In genomic region chr7:70113543-70113942, GRCh38 we compare ENCODE assay signal across 21 cellular contexts.
"Had no signal": no experiment of that assay in that cellular context is flagged by ENCODE, and none has a peak within 500 bp of the region (broad histone marks: within the 10 kb centered on the region; RNA-seq: fewer than 3 reads in every experiment).

No MANE protein-coding gene starts in this region.

- H3K27ac ChIP-seq: coronary artery, dorsolateral prefrontal cortex, heart left ventricle, neural progenitor cell, ovary, testis, transverse colon had no signal

- H3K4me1 ChIP-seq: heart left ventricle, testis, transverse colon had no signal

- H3K27ac Mint-ChIP-seq: natural killer cell treated with Interleukin-12 subunit alpha and Interleukin-12 subunit beta and Interleukin-15 and Interleukin-18, amount 100 ng/mL, for 72 hours; neural progenitor cell; progenitor cell of endocrine pancreas; stimulated activated memory B cell treated with anti-CD40 and anti-IgM and Interleukin-4, amounts not matched to agents 10 μg/mL and 1 μg/mL and 100 μg/mL, for 72 hours; stimulated activated naive CD8-positive, alpha-beta T cell treated with anti-CD3 and anti-CD28 coated beads, Interleukin-15, Interleukin-2, amounts not matched to agents 100 ng/mL and 50 ng/mL, for 24 hours had no signal

- H3K4me2 ChIP-seq: neural progenitor cell had no signal

- H3K9me3 Mint-ChIP-seq: natural killer cell treated with Interleukin-12 subunit alpha and Interleukin-12 subunit beta and Interleukin-15 and Interleukin-18, amount 100 ng/mL, for 72 hours; neural progenitor cell; stimulated activated memory B cell treated with anti-CD40 and anti-IgM and Interleukin-4, amounts not matched to agents 10 μg/mL and 1 μg/mL and 100 μg/mL, for 72 hours; stimulated activated naive CD8-positive, alpha-beta T cell treated with anti-CD3 and anti-CD28 coated beads, Interleukin-15, Interleukin-2, amounts not matched to agents 100 ng/mL and 50 ng/mL, for 24 hours had no signal

- H2AFZ ChIP-seq: neural progenitor cell had no signal

- H3K4me3 Mint-ChIP-seq: natural killer cell treated with Interleukin-12 subunit alpha and Interleukin-12 subunit beta and Interleukin-15 and Interleukin-18, amount 100 ng/mL, for 72 hours; neural progenitor cell; stimulated activated memory B cell treated with anti-CD40 and anti-IgM and Interleukin-4, amounts not matched to agents 10 μg/mL and 1 μg/mL and 100 μg/mL, for 72 hours; stimulated activated naive CD8-positive, alpha-beta T cell treated with anti-CD3 and anti-CD28 coated beads, Interleukin-15, Interleukin-2, amounts not matched to agents 100 ng/mL and 50 ng/mL, for 24 hours had no signal

- H3K27me3 Mint-ChIP-seq: progenitor cell of endocrine pancreas; stimulated activated memory B cell treated with anti-CD40 and anti-IgM and Interleukin-4, amounts not matched to agents 10 μg/mL and 1 μg/mL and 100 μg/mL, for 72 hours; stimulated activated naive CD8-positive, alpha-beta T cell treated with anti-CD3 and anti-CD28 coated beads, Interleukin-15, Interleukin-2, amounts not matched to agents 100 ng/mL and 50 ng/mL, for 24 hours had no signal

- H3K36me3 Mint-ChIP-seq: natural killer cell treated with Interleukin-12 subunit alpha and Interleukin-12 subunit beta and Interleukin-15 and Interleukin-18, amount 100 ng/mL, for 72 hours had no signal

- H3K4me3 ChIP-seq: coronary artery, dorsolateral prefrontal cortex, heart left ventricle, lung, neural progenitor cell, ovary, testis, transverse colon had no signal

- H3K36me3 ChIP-seq: neural progenitor cell, ovary, transverse colon had no signal

- H3K9me3 ChIP-seq: heart left ventricle, ovary, testis, transverse colon had no signal

- H3K9ac ChIP-seq: neural progenitor cell had no signal

- H3K27me3 ChIP-seq: dorsolateral prefrontal cortex, heart left ventricle, neural progenitor cell, ovary, testis, transverse colon had no signal

- H3K4me1 Mint-ChIP-seq: stimulated activated memory B cell treated with anti-CD40 and anti-IgM and Interleukin-4, amounts not matched to agents 10 μg/mL and 1 μg/mL and 100 μg/mL, for 72 hours had no signal

- DNase-seq: dorsolateral prefrontal cortex; effector CD8-positive, alpha-beta T cell; heart left ventricle; hippocampal formation; left colon; left ventricle myocardium superior; mesenchymal stem cell; midbrain; nucleus accumbens; ovary; right cardiac atrium; stimulated activated CD4-positive, alpha-beta T cell treated with anti-CD3 and anti-CD28 coated beads, Interleukin-4, amount 100 ng/mL, for 24 hours; testis; transverse colon had no signal
